Comparison of ENCODE assay signal across 30 cellular contexts in the genomic region with DNA sequence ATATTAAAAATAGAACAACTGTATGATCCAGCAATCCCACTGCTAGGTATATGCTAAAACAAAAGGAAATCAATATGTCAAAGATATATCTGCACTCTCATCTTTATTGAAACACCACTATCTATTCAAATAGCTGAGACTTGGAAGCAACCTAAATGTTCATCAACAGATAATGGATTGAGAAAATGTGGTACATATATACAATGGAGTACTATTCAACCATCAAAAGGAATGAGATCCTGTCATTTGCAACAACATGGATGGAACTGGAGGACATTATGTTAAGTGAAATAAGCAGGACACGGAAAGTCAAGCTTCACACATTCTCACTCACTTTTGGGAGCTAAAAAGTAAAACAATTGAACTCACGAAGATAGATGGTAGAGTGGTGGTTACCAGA.
"Had no signal": no experiment of that assay in that cellular context is flagged by ENCODE, and none has a peak within 500 bp of the region (broad histone marks: within the 10 kb centered on the region; RNA-seq: fewer than 3 reads in every experiment).

No MANE protein-coding gene starts in this region.

- H3K4me3 ChIP-seq: adrenal gland, ascending aorta, body of pancreas, breast epithelium, cardiac muscle cell had no signal

- H3K27me3 ChIP-seq: adrenal gland, ascending aorta, body of pancreas, brain microvascular endothelial cell, breast epithelium, cardiac muscle cell had no signal

- H3K27ac ChIP-seq: adrenal gland, ascending aorta, body of pancreas, brain microvascular endothelial cell, breast epithelium, cardiac muscle cell had no signal

- H3K4me1 ChIP-seq: adrenal gland, ascending aorta, body of pancreas, breast epithelium had no signal

- H3K36me3 ChIP-seq: adrenal gland, ascending aorta, brain microvascular endothelial cell, breast epithelium, cardiac muscle cell had no signal

- H3K9me3 ChIP-seq: adrenal gland, ascending aorta, body of pancreas, breast epithelium had no signal

- DNase-seq: activated effector memory CD4-positive, alpha-beta T cell treated with anti-CD3 and anti-CD28 coated beads, Interleukin-2, amount 50 U/mL, for 16 hours; activated effector memory CD4-positive, alpha-beta T cell treated with Interleukin-2 at 50 U/mL for 16 hours; activated gamma-delta T cell; activated gamma-delta T cell treated with Interleukin-2 at 50 U/mL for 16 hours; activated naive CD4-positive, alpha-beta T cell; activated naive CD4-positive, alpha-beta T cell treated with anti-CD3 and anti-CD28 coated beads for 36 hours; activated naive CD4-positive, alpha-beta T cell treated with anti-CD3 and anti-CD28 coated beads, Interleukin-2, amount 10 ng/mL, durations not matched to agents 7 days and 5 days; activated naive CD4-positive, alpha-beta T cell treated with anti-CD3 and anti-CD28 coated beads, Interleukin-2, amount 50 U/mL, for 16 hours; activated naive CD4-positive, alpha-beta T cell treated with Interleukin-2 at 50 U/mL for 16 hours; activated naive CD8-positive, alpha-beta T cell treated with anti-CD3 and anti-CD28 coated beads for 36 hours; activated naive CD8-positive, alpha-beta T cell treated with anti-CD3 and anti-CD28 coated beads, Interleukin-2, amount 10 ng/mL, durations not matched to agents 7 days and 5 days; activated naive CD8-positive, alpha-beta T cell treated with anti-CD3 and anti-CD28 coated beads, Interleukin-2, amount 50 U/mL, for 24 hours; activated T-cell treated with anti-CD3 and anti-CD28 coated beads, Interleukin-2, amount 50 U/mL, for 4 hours; activated T-cell treated with anti-CD3 and anti-CD28 coated beads, Interleukin-2, amount 50 U/mL, for 48 hours; activated T-cell treated with anti-CD3 and anti-CD28 coated beads, Interleukin-2, amount 50 U/mL, for 72 hours; adrenal gland; amniotic stem cell; amygdala; anterior cingulate cortex; aorta; body of pancreas; brain microvascular endothelial cell; caudate nucleus; central memory CD4-positive, alpha-beta T cell; cerebellar nuclear complex had no signal

- ATAC-seq: activated naive CD4-positive, alpha-beta T cell treated with anti-CD3 and anti-CD28 coated beads, Interleukin-2, amount 50 U/mL, for 72 hours; activated naive CD8-positive, alpha-beta T cell treated with anti-CD3 and anti-CD28 coated beads, Interleukin-2, amount 50 U/mL, for 24 hours; activated T-cell treated with anti-CD3 and anti-CD28 coated beads, Interleukin-2, amount 50 U/mL, for 4 hours; activated T-cell treated with anti-CD3 and anti-CD28 coated beads, Interleukin-2, amount 50 U/mL, for 72 hours; activated T-helper 17 cell treated with anti-CD3 and anti-CD28 coated beads, Interleukin-2, amount 50 U/mL, for 72 hours; body of pancreas had no signal
